ENCODE assay signal across 25 cellular contexts in genomic region chr15:93033434-93034045, GRCh38. TPM values are rescaled to one million over a fixed set of nuclear protein-coding genes. Genes with fewer than 3 reads are reported as not detected.
DNase-seq lines count a peak whose midpoint lies in the region; ATAC-seq, FAIRE-seq and TF ChIP-seq lines count a peak whose summit lies in the region.
"Had no signal": no experiment of that assay in that cellular context is flagged by ENCODE, and none has a peak within 500 bp of the region (broad histone marks: within the 10 kb centered on the region; RNA-seq: fewer than 3 reads in every experiment).

No MANE protein-coding gene starts in this region.

- H3K9ac ChIP-seq in kidney (ENCODE audit: low read length in 2 of 2) (no peak overlapping the region), smooth muscle cell (ENCODE audit: low read depth) (no peak overlapping the region)

- no peak overlapping the region for H3K4me2 ChIP-seq in smooth muscle cell
- H3K4me2 ChIP-seq: A549 had no signal

- no peak for ATAC-seq in activated naive CD4-positive, alpha-beta T cell treated with anti-CD3 and anti-CD28 coated beads, Interleukin-2, amount 50 U/mL, for 72 hours
- no peak for ATAC-seq in upper lobe of left lung (ENCODE audit: low FRiP score in 2 of 2)
- no peak for ATAC-seq in GM21529 (IDR thresholded peaks at IDR 0.05; ENCODE audit: unreplicated experiment)
- ATAC-seq: A549, gastrocnemius medialis had no signal

- H3K4me1 ChIP-seq in kidney (ENCODE audit: control insufficient read depth in 1 of 2, insufficient read depth in 1 of 2, low read depth in 1 of 2, low read length in 2 of 2) (peaks cover 0 to 12% of the 10 kb centered on the region in 2 donors), upper lobe of left lung (peaks cover 24 to 34% (median 31%) of the 10 kb centered on the region in 4 donors), smooth muscle cell (ENCODE audit: low read depth) (peaks cover 8% of the 10 kb centered on the region)

- peaks cover 11% of the 10 kb centered on the region for H4K20me1 ChIP-seq in smooth muscle cell (ENCODE audit: low read depth)

- H3K27ac Mint-ChIP-seq in activated naive CD4-positive, alpha-beta T cell treated with anti-CD3 and anti-CD28 coated beads, Interleukin-2, amount 10 ng/mL, durations not matched to agents 7 days and 5 days, result no peak overlapping the region
- H3K27ac Mint-ChIP-seq in activated naive CD4-positive, alpha-beta T cell treated with anti-CD3 and anti-CD28 coated beads, Interleukin-2, amount 50 U/mL, for 72 hours, result peak overlapping the region in 1 of 2 donors; percentile 72
- H3K27ac Mint-ChIP-seq: memory B cell had no signal

- peak; percentile 16 for DNase-seq in activated naive CD4-positive, alpha-beta T cell treated with anti-CD3 and anti-CD28 coated beads, Interleukin-2, amount 10 ng/mL, durations not matched to agents 7 days and 5 days
- DNase-seq in activated naive CD4-positive, alpha-beta T cell treated with anti-CD3 and anti-CD28 coated beads, Interleukin-2, amount 50 U/mL, for 72 hours (ENCODE audit: low spot score in 2 of 2), result no peak
- DNase-seq in HuH-7 (ENCODE audit: low spot score) (peak; percentile 7), kidney (peak; percentile 35), upper lobe of left lung (peak; percentile 17 to 27), NCI-H2081 (lab: John Stamatoyannopoulos, UW) (no peak), smooth muscle cell (lab: John Stamatoyannopoulos, UW; ENCODE audit: unreplicated experiment) (no peak)
- DNase-seq: AML-193; CD4-positive, alpha-beta memory T cell; central memory CD4-positive, alpha-beta T cell; hippocampal formation; NCI-H1092; NCI-H187; NCI-H2227 treated with DMSO at 0.1 percent for 48 hours; NCI-H69; SIG-M5; sigmoid colon; stimulated activated naive CD4-positive, alpha-beta T cell had no signal

- H3K9me3 Mint-ChIP-seq in activated naive CD4-positive, alpha-beta T cell treated with anti-CD3 and anti-CD28 coated beads, Interleukin-2, amount 10 ng/mL, durations not matched to agents 7 days and 5 days, result no peaks in the 10 kb centered on the region
- H3K9me3 Mint-ChIP-seq in activated naive CD4-positive, alpha-beta T cell treated with anti-CD3 and anti-CD28 coated beads, Interleukin-2, amount 50 U/mL, for 72 hours, result no peaks in the 10 kb centered on the region
- H3K9me3 Mint-ChIP-seq: memory B cell had no signal

- TF ChIP-seq CTCF in kidney (IDR thresholded peaks at IDR 0.05; ENCODE audit: borderline replicate concordance, extremely low read depth, insufficient read depth), result no peak
- no peak for TF ChIP-seq CTCF in upper lobe of left lung (IDR thresholded peaks at IDR 0.05)
- TF ChIP-seq CTCF in smooth muscle cell (IDR thresholded peaks at IDR 0.05; ENCODE audit: borderline replicate concordance, insufficient read depth, poor library complexity, severe bottlenecking), result no peak

- intact Hi-C loops in kidney (cut with DNase I), result loop anchor here (5.0 kb wide), 1 partner anchor 1089 kb away; no protein-coding TSS in a partner anchor

- H3K9me3 ChIP-seq in kidney (ENCODE audit: control insufficient read depth in 1 of 2, low read length in 2 of 2) (no peaks in the 10 kb centered on the region), upper lobe of left lung (no peaks in the 10 kb centered on the region), smooth muscle cell (replicated peaks; ENCODE audit: low read depth) (no peaks in the 10 kb centered on the region)
- H3K9me3 ChIP-seq: A549, gastrocnemius medialis, sigmoid colon, thoracic aorta had no signal

- TF ChIP-seq EP300 in upper lobe of left lung (IDR thresholded peaks at IDR 0.05), result no peak

- H2AFZ ChIP-seq in smooth muscle cell (ENCODE audit: low read depth), result no peak overlapping the region

- peaks cover 12% of the 10 kb centered on the region for H3K4me1 Mint-ChIP-seq in activated naive CD4-positive, alpha-beta T cell treated with anti-CD3 and anti-CD28 coated beads, Interleukin-2, amount 10 ng/mL, durations not matched to agents 7 days and 5 days

- no peaks in the 10 kb centered on the region for H3K36me3 ChIP-seq in kidney (ENCODE audit: control insufficient read depth in 1 of 2, insufficient read depth in 2 of 2, low read length in 2 of 2)
- no peaks in the 10 kb centered on the region for H3K36me3 ChIP-seq in upper lobe of left lung
- H3K36me3 ChIP-seq in smooth muscle cell (ENCODE audit: low read depth), result no peaks in the 10 kb centered on the region
- H3K36me3 ChIP-seq: gastrocnemius medialis, sigmoid colon, thoracic aorta had no signal

- H3K36me3 Mint-ChIP-seq in activated naive CD4-positive, alpha-beta T cell treated with anti-CD3 and anti-CD28 coated beads, Interleukin-2, amount 10 ng/mL, durations not matched to agents 7 days and 5 days, result peaks cover 1% of the 10 kb centered on the region
- no peaks in the 10 kb centered on the region for H3K36me3 Mint-ChIP-seq in activated naive CD4-positive, alpha-beta T cell treated with anti-CD3 and anti-CD28 coated beads, Interleukin-2, amount 50 U/mL, for 72 hours
- H3K36me3 Mint-ChIP-seq: memory B cell had no signal

- no peak for TF ChIP-seq POLR2A in upper lobe of left lung (IDR thresholded peaks at IDR 0.05)

- no peak overlapping the region for H3K4me3 ChIP-seq in kidney (ENCODE audit: low read length in 2 of 2)
- no peak overlapping the region for H3K4me3 ChIP-seq in upper lobe of left lung
- H3K4me3 ChIP-seq in smooth muscle cell, result no peak overlapping the region
- H3K4me3 ChIP-seq: A549, gastrocnemius medialis, sigmoid colon, thoracic aorta had no signal

- no peaks in the 10 kb centered on the region for H3F3A ChIP-seq in smooth muscle cell (ENCODE audit: low read depth)

- H3K27me3 Mint-ChIP-seq in activated naive CD4-positive, alpha-beta T cell treated with anti-CD3 and anti-CD28 coated beads, Interleukin-2, amount 10 ng/mL, durations not matched to agents 7 days and 5 days, result peaks cover 3% of the 10 kb centered on the region
- H3K27me3 Mint-ChIP-seq: CD4-positive, alpha-beta memory T cell had no signal

- 95 to 97% methylated on average over 6 to 14 of the region's 14 CpGs for WGBS in upper lobe of left lung, 2 donors
- WGBS in smooth muscle cell (ENCODE audit: low lambda C conversion rate), result 90% methylated on average over 10 of the region's 14 CpGs

- H3K27ac ChIP-seq in kidney (ENCODE audit: low read depth in 2 of 2, low read length in 2 of 2), result no peak overlapping the region
- H3K27ac ChIP-seq in upper lobe of left lung, result no peak overlapping the region
- no peak overlapping the region for H3K27ac ChIP-seq in smooth muscle cell (ENCODE audit: low read depth)
- H3K27ac ChIP-seq: A549, gastrocnemius medialis, thoracic aorta had no signal

- H3K27me3 ChIP-seq in upper lobe of left lung, result no peaks in the 10 kb centered on the region
- H3K27me3 ChIP-seq in smooth muscle cell (ENCODE audit: low read depth), result no peaks in the 10 kb centered on the region
- H3K27me3 ChIP-seq: gastrocnemius medialis, sigmoid colon had no signal

- H3K79me2 ChIP-seq in smooth muscle cell (ENCODE audit: low read depth), result no peaks in the 10 kb centered on the region

- no peak for FAIRE-seq in kidney (lab: Jason Lieb, UNC)
- FAIRE-seq: A549, astrocyte, GM19239 had no signal

- no peak overlapping the region for H3K4me3 Mint-ChIP-seq in activated naive CD4-positive, alpha-beta T cell treated with anti-CD3 and anti-CD28 coated beads, Interleukin-2, amount 10 ng/mL, durations not matched to agents 7 days and 5 days
- H3K4me3 Mint-ChIP-seq: CD4-positive, alpha-beta memory T cell; memory B cell had no signal

- CTCF ChIA-PET in activated naive CD4-positive, alpha-beta T cell treated with anti-CD3 and anti-CD28 coated beads, Interleukin-2, amount 10 ng/mL, durations not matched to agents 7 days and 5 days (lab: Charles Lee), result interaction anchor here (1.4 to 6.5 kb wide), 2 partner anchors 16 to 1086 kb away, joined by 3 to 51 read pairs; no protein-coding TSS in a partner anchor

RNA-seq across cellular contexts. Expression of gene RGMA, which starts 55.5 kb away (rescaled TPM):
- total RNA-seq in activated naive CD4-positive, alpha-beta T cell treated with anti-CD3 and anti-CD28 coated beads, Interleukin-2, amount 50 U/mL, for 72 hours, result under 1 TPM; 0.18 to 0.32 TPM
- total RNA-seq in kidney (4.7 TPM), upper lobe of left lung (10 to 100 TPM in 1 of 6 donors, 1 to 10 TPM in 5; 2.3 to 14.2 (median 4.8) TPM), smooth muscle cell (0.04 TPM in 1 of 2 replicates, not detected in the other)
- polyA plus RNA-seq in kidney (ENCODE audit: insufficient read depth, low read depth, low replicate concordance) (4.4 TPM), smooth muscle cell (0.35 and 0.72 TPM in 2 replicates)
- total RNA-seq: CD4-positive, alpha-beta memory T cell had no signal
- polyA plus RNA-seq: CD4-positive, alpha-beta memory T cell had no signal

Comparison
In these comparisons a context has a peak if more than half of its experiments do, and no peak if none do; other contexts are left out.
1. DNase-seq: peak in activated naive CD4-positive, alpha-beta T cell treated with anti-CD3 and anti-CD28 coated beads, Interleukin-2, amount 10 ng/mL, durations not matched to agents 7 days and 5 days (single experiment), HuH-7 (single experiment), kidney (single experiment) and upper lobe of left lung (2 of 2); none in activated naive CD4-positive, alpha-beta T cell treated with anti-CD3 and anti-CD28 coated beads, Interleukin-2, amount 50 U/mL, for 72 hours (0 of 2), NCI-H2081 (0 of 2) and smooth muscle cell (single experiment).